21 cellular contexts compared by ENCODE assay signal in the genomic region with DNA sequence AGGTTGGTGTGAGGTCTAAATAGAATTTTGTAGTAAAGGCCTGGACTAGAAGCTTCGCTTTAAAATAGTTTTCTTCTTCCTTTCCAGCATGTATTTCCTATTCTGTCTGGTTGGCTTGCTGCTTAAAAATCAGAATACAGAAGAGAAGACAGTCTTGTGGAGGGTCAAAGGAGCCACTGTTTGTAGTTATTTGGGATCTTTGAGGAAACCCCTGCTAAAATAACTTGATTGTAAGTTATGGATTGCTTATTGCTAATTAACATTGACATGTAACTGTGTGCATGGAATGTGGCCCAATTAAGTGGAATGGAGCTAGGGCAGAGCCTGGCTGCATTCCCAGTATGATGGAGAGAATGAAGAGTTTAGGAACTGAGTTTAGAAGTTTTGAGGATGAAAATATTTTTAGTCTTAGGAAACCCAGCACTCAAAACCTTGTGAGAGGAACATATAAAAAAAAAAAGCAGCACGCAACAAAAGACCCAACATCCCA.
"Had no signal": no experiment of that assay in that cellular context is flagged by ENCODE, and none has a peak within 500 bp of the region (broad histone marks: within the 10 kb centered on the region; RNA-seq: fewer than 3 reads in every experiment).

No MANE protein-coding gene starts in this region.

- H3K4me3 ChIP-seq: body of pancreas, dorsolateral prefrontal cortex, lung, pancreas, tibial artery, vagina had no signal

- H3K4me1 ChIP-seq: body of pancreas, tibial artery, vagina had no signal

- H3K9me3 ChIP-seq: body of pancreas, pancreas, tibial artery, vagina had no signal

- H3K36me3 ChIP-seq: pancreas, tibial artery, vagina had no signal

- ATAC-seq: activated CD4-positive, alpha-beta T cell treated with anti-CD3 and anti-CD28 coated beads for 36 hours; body of pancreas; left lobe of liver; pancreas; WTC11 had no signal

- H3K27me3 ChIP-seq: body of pancreas, dorsolateral prefrontal cortex, foreskin keratinocyte, pancreas, tibial artery, vagina had no signal

- H3K27ac ChIP-seq: body of pancreas, epithelial cell of prostate, foreskin keratinocyte, pancreas, tibial artery, vagina had no signal

- DNase-seq: activated CD4-positive, alpha-beta T cell treated with anti-CD3 and anti-CD28 coated beads for 36 hours; activated CD4-positive, alpha-beta T cell treated with anti-CD3 and anti-CD28 coated beads, Interleukin-2, amount 50 U/mL, for 48 hours; activated naive CD8-positive, alpha-beta T cell treated with anti-CD3 and anti-CD28 coated beads for 36 hours; amygdala; body of pancreas; central memory CD4-positive, alpha-beta T cell; dorsolateral prefrontal cortex; foreskin keratinocyte; glutamatergic neuron; hypothalamus; islet precursor cell; naive B cell; pancreas; stimulated activated CD4-positive, alpha-beta T cell treated with anti-CD3 and anti-CD28 coated beads, Interleukin-2, amount 100 ng/mL, for 24 hours; stimulated activated naive CD4-positive, alpha-beta T cell treated with Interleukin-2 at 50 U/mL for 16 hours; tibial artery had no signal
